Comparison of ENCODE assay signal across 10 cellular contexts in the genomic region with DNA sequence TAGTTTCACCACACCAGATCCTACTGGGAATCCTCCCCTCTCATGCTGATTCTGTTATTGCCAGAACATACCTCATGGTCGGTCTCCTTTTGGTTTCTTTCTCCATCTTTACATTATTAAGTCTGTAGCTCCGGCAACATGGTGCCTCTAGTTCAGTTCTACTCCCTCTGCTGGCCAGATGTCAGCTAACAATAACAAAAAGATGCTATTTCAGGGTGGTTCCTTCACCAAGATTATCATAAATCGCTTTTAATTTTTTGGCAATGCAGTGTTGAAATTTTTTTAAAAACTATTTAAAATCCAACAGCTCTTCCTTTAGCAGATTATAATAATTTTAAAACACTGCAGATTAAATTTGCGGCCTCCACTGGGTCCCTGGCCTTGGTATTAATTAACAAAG.
DNase-seq lines count a peak whose midpoint lies in the region; ATAC-seq, FAIRE-seq and TF ChIP-seq lines count a peak whose summit lies in the region.
"Had no signal": no experiment of that assay in that cellular context is flagged by ENCODE, and none has a peak within 500 bp of the region (broad histone marks: within the 10 kb centered on the region; RNA-seq: fewer than 3 reads in every experiment).

No MANE protein-coding gene starts in this region.

- no peaks in the 10 kb centered on the region for H3K79me2 ChIP-seq in astrocyte (ENCODE audit: insufficient read depth, low read length)

- H3K27ac Mint-ChIP-seq in astrocyte (ENCODE audit: unreplicated experiment) (no peak overlapping the region), osteocyte (ENCODE audit: unreplicated experiment) (no peak overlapping the region)
- no peak overlapping the region for H3K27ac Mint-ChIP-seq in activated CD4-positive, alpha-beta T cell treated with anti-CD3 and anti-CD28 coated beads, Interleukin-2, amount 10 ng/mL, durations not matched to agents 24 days and 14 days
- H3K27ac Mint-ChIP-seq: B cell had no signal

- H3K4me3 Mint-ChIP-seq in astrocyte (ENCODE audit: unreplicated experiment) (no peak overlapping the region), osteocyte (ENCODE audit: unreplicated experiment) (no peak overlapping the region)
- no peak overlapping the region for H3K4me3 Mint-ChIP-seq in activated CD4-positive, alpha-beta T cell treated with anti-CD3 and anti-CD28 coated beads, Interleukin-2, amount 10 ng/mL, durations not matched to agents 24 days and 14 days
- H3K4me3 Mint-ChIP-seq: B cell had no signal

- no peak overlapping the region for H3K4me3 ChIP-seq in astrocyte (ENCODE audit: insufficient read depth, low read depth, low read length)
- H3K4me3 ChIP-seq: skin epidermis had no signal

- no peaks in the 10 kb centered on the region for H3K36me3 ChIP-seq in astrocyte (ENCODE audit: insufficient read depth, low read length)

- H3K9me3 Mint-ChIP-seq in astrocyte (ENCODE audit: unreplicated experiment) (peaks cover 7% of the 10 kb centered on the region), osteocyte (ENCODE audit: unreplicated experiment) (peaks cover 8% of the 10 kb centered on the region)
- H3K9me3 Mint-ChIP-seq in activated CD4-positive, alpha-beta T cell treated with anti-CD3 and anti-CD28 coated beads, Interleukin-2, amount 10 ng/mL, durations not matched to agents 24 days and 14 days, result no peaks in the 10 kb centered on the region

- no peak overlapping the region for H2AFZ ChIP-seq in astrocyte (ENCODE audit: low read depth, low read length)

- no peaks in the 10 kb centered on the region for H3K4me1 ChIP-seq in astrocyte (ENCODE audit: insufficient read depth, low read length)

- H3K9me3 ChIP-seq in astrocyte (ENCODE audit: insufficient read depth, low read depth, low read length), result no peaks in the 10 kb centered on the region

- no peak overlapping the region for H3K9ac ChIP-seq in astrocyte (ENCODE audit: low read length)

- intact Hi-C loops in activated CD4-positive, alpha-beta T cell treated with anti-CD3 and anti-CD28 coated beads, Interleukin-2, amount 10 ng/mL, durations not matched to agents 24 days and 14 days (cut with micrococcal nuclease), result no loop called here

- H3K4me2 ChIP-seq in astrocyte (ENCODE audit: low read length), result no peak overlapping the region

- peak; percentile 54 for TF ChIP-seq CTCF in astrocyte (IDR thresholded peaks at IDR 0.05; ENCODE audit: insufficient read depth, low read depth, low read length)
- TF ChIP-seq CTCF in osteocyte (IDR thresholded peaks at IDR 0.05), result peak; percentile 41

- H3K36me3 Mint-ChIP-seq in astrocyte (ENCODE audit: low read depth, unreplicated experiment), result no peaks in the 10 kb centered on the region
- no peaks in the 10 kb centered on the region for H3K36me3 Mint-ChIP-seq in osteocyte (ENCODE audit: unreplicated experiment)
- no peaks in the 10 kb centered on the region for H3K36me3 Mint-ChIP-seq in activated CD4-positive, alpha-beta T cell treated with anti-CD3 and anti-CD28 coated beads, Interleukin-2, amount 10 ng/mL, durations not matched to agents 24 days and 14 days (ENCODE audit: low read depth)

- no peaks in the 10 kb centered on the region for H3K27me3 ChIP-seq in astrocyte (ENCODE audit: insufficient read depth, low read length)

- FAIRE-seq in astrocyte (lab: Jason Lieb, UNC), result no peak

- DNase-seq in NCI-H2081 (lab: John Stamatoyannopoulos, UW) (peak; percentile 38 to 50), NCI-H2081 treated with DMSO at 0.1 percent for 48 hours (lab: John Stamatoyannopoulos, UW) (no peak), NAMALWA (ENCODE audit: low spot score) (peak; percentile 47), astrocyte (ENCODE audit: low read depth) (peak; percentile 5), osteocyte (ENCODE audit: extremely low spot score, unreplicated experiment) (no peak), T-helper 9 cell (no peak)
- DNase-seq in activated CD4-positive, alpha-beta T cell treated with anti-CD3 and anti-CD28 coated beads, Interleukin-2, amount 10 ng/mL, durations not matched to agents 24 days and 14 days, result no peak

- H3K27ac ChIP-seq in astrocyte (ENCODE audit: low read depth, low read length), result no peak overlapping the region
- H3K27ac ChIP-seq: skin epidermis had no signal

- no peak for ATAC-seq in GM19328 (IDR thresholded peaks at IDR 0.05; ENCODE audit: unreplicated experiment)

- H3K27me3 Mint-ChIP-seq in astrocyte (ENCODE audit: low read depth, unreplicated experiment) (peaks cover 4% of the 10 kb centered on the region), osteocyte (ENCODE audit: unreplicated experiment) (no peaks in the 10 kb centered on the region)
- no peaks in the 10 kb centered on the region for H3K27me3 Mint-ChIP-seq in activated CD4-positive, alpha-beta T cell treated with anti-CD3 and anti-CD28 coated beads, Interleukin-2, amount 10 ng/mL, durations not matched to agents 24 days and 14 days
- H3K27me3 Mint-ChIP-seq: B cell had no signal

- H4K20me1 ChIP-seq in astrocyte (ENCODE audit: insufficient read depth, low read length), result no peaks in the 10 kb centered on the region

- no peaks in the 10 kb centered on the region for H3K4me1 Mint-ChIP-seq in astrocyte (ENCODE audit: low read depth, unreplicated experiment)
- no peaks in the 10 kb centered on the region for H3K4me1 Mint-ChIP-seq in osteocyte (ENCODE audit: unreplicated experiment)
- no peaks in the 10 kb centered on the region for H3K4me1 Mint-ChIP-seq in activated CD4-positive, alpha-beta T cell treated with anti-CD3 and anti-CD28 coated beads, Interleukin-2, amount 10 ng/mL, durations not matched to agents 24 days and 14 days
- H3K4me1 Mint-ChIP-seq: B cell had no signal

Comparison
In these comparisons a context has a peak if more than half of its experiments do, and no peak if none do; other contexts are left out.
1. DNase-seq: peak in NCI-H2081 (2 of 2), NAMALWA (single experiment) and astrocyte (single experiment); none in NCI-H2081 treated with DMSO at 0.1 percent for 48 hours (single experiment), osteocyte (single experiment), T-helper 9 cell (single experiment) and activated CD4-positive, alpha-beta T cell treated with anti-CD3 and anti-CD28 coated beads, Interleukin-2, amount 10 ng/mL, durations not matched to agents 24 days and 14 days (single experiment).